ENCODE assay signal across 8 cellular contexts in genomic region chr7:35537067-35538023, GRCh38.
DNase-seq lines count a peak whose midpoint lies in the region; ATAC-seq and TF ChIP-seq lines count a peak whose summit lies in the region.

No MANE protein-coding gene starts in this region.

- no peak overlapping the region for H4K91ac ChIP-seq in neuronal stem cell (ENCODE audit: low read depth, low read length, poor library complexity)

- H3K4me2 ChIP-seq in neuronal stem cell (ENCODE audit: insufficient read depth, low read length, poor library complexity, severe bottlenecking) = peak overlapping the region; percentile 58

- no peaks in the 10 kb centered on the region for H3K36me3 ChIP-seq in neuronal stem cell (replicated peaks in 1 of 2; ENCODE audit: control insufficient read depth in 2 of 2, insufficient read depth in 2 of 2, low read length in 2 of 2)

- no peak overlapping the region for H3K4ac ChIP-seq in neuronal stem cell (ENCODE audit: low read length)

- peak; percentile 92 for ATAC-seq in GM21825 (IDR thresholded peaks at IDR 0.05; ENCODE audit: unreplicated experiment)
- ATAC-seq in foreskin keratinocyte = peak; percentile 98

- H3K4me1 ChIP-seq in foreskin keratinocyte (no peaks in the 10 kb centered on the region), neuronal stem cell (ENCODE audit: control insufficient read depth in 2 of 2, insufficient read depth in 1 of 2, low read depth in 1 of 2, low read length in 2 of 2) (no peaks in the 10 kb centered on the region)

- H2AK5ac ChIP-seq in neuronal stem cell (ENCODE audit: low read depth, low read length) = no peak overlapping the region

- no peak overlapping the region for H2BK120ac ChIP-seq in neuronal stem cell (ENCODE audit: low read depth, low read length)

- H3K23ac ChIP-seq in neuronal stem cell (ENCODE audit: low read depth, low read length, poor library complexity) = peak overlapping the region; percentile 14

- no peak overlapping the region for H2BK5ac ChIP-seq in neuronal stem cell (ENCODE audit: low read length)

- no peaks in the 10 kb centered on the region for H3K9me3 ChIP-seq in neuronal stem cell (replicated peaks in 1 of 2; ENCODE audit: control insufficient read depth in 2 of 2, insufficient read depth in 1 of 2, low read depth in 1 of 2, low read length in 2 of 2)

- peak; percentile 94 for TF ChIP-seq CTCF in foreskin keratinocyte (conservative IDR thresholded peaks at IDR 0.05)

- no peak overlapping the region for H3K18ac ChIP-seq in neuronal stem cell (ENCODE audit: low read length)

- WGBS in neuronal stem cell (ENCODE audit: extremely low coverage in 2 of 2, insufficient read length in 2 of 2, insufficient replicate concordance in 1 of 2), 2 donors = no CpG with 5 or more reads among the region's 43 CpGs

- H2AFZ ChIP-seq in neuronal stem cell (ENCODE audit: low read length) = peak overlapping the region; percentile 84

- no peak overlapping the region for H2BK15ac ChIP-seq in neuronal stem cell (ENCODE audit: low read length)

- no peak overlapping the region for H3K14ac ChIP-seq in neuronal stem cell (ENCODE audit: low read length)

- peak; percentile 66 for DNase-seq in EH (ENCODE audit: low read depth)
- peak; percentile 32 for DNase-seq in KG1 (lab: John Stamatoyannopoulos, UW)
- peak; percentile 66 for DNase-seq in RPMI7951 (ENCODE audit: low read depth)
- DNase-seq in activated effector memory CD4-positive, alpha-beta T cell treated with anti-CD3 and anti-CD28 coated beads, Interleukin-2, amount 50 U/mL, for 16 hours = peak; percentile 92
- peak in 1 of 2 donors; percentile 33 for DNase-seq in foreskin keratinocyte
- DNase-seq in neuronal stem cell (ENCODE audit: low spot score) = peak; percentile 71
- peak; percentile 36 for DNase-seq in stromal cell of bone marrow (ENCODE audit: low read depth)

- H3K79me1 ChIP-seq in neuronal stem cell (ENCODE audit: low read depth, low read length) = no peaks in the 10 kb centered on the region

- H3K4me3 ChIP-seq in neuronal stem cell (ENCODE audit: low read length in 2 of 2) = peak overlapping the region; percentile 30 to 74

- H4K8ac ChIP-seq in neuronal stem cell (ENCODE audit: low read depth, low read length) = no peak overlapping the region

- H3K27ac ChIP-seq in foreskin keratinocyte = no peak overlapping the region
- no peak overlapping the region for H3K27ac ChIP-seq in neuronal stem cell (replicated peaks; ENCODE audit: low read length)

- H2BK12ac ChIP-seq in neuronal stem cell (ENCODE audit: low read length) = no peak overlapping the region

- no peak overlapping the region for H3K9ac ChIP-seq in neuronal stem cell (ENCODE audit: low read depth, low read length, poor library complexity)

- no peaks in the 10 kb centered on the region for H3K27me3 ChIP-seq in foreskin keratinocyte
- H3K27me3 ChIP-seq in neuronal stem cell (ENCODE audit: control insufficient read depth in 3 of 3, insufficient read depth in 3 of 3, low read depth in 1 of 3, low read length in 3 of 3) = peaks cover 0 to 21% (median 8%) of the 10 kb centered on the region in 3 experiments
